14 cellular contexts compared by ENCODE assay signal in the genomic region with DNA sequence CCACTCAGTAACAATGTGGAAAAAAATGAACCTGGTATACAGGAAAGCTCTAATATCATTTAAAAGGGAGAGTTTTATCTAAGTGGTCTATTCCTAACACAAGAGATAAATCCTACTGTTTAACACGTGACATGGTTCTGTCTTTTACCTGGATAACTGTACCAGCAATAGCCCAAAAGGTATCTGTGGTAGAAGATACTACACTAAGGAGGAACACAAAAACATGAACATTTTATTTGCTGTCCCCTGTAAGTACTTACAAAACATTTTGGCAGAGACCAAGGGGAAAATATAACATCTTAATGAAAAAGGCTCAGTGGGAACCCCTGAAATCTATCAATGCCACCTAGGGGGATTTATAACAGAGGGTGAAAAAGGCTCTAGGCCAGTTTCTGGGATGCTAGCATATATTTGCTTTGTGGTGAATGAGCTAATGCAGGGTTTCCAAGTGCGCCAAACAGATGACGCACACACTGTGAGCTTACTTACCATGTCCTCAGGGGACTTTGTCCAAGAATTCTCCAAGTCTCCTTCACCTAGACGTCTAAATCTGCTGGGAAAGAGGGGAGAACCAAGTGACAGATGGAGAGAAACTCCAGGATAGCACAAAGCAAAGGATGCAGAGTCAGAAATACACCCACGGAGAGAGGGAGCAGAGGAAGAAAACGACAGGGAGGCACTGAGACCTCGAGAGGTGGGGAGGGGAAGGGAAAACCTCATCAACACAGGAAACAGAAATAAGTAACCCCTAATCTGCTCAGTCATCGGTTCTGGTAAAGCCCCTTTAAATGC.
DNase-seq lines count a peak whose midpoint lies in the region; ATAC-seq and TF ChIP-seq lines count a peak whose summit lies in the region.
"Had no signal": no experiment of that assay in that cellular context is flagged by ENCODE, and none has a peak within 500 bp of the region (broad histone marks: within the 10 kb centered on the region; RNA-seq: fewer than 3 reads in every experiment).

No MANE protein-coding gene starts in this region.

- H3K4me1 Mint-ChIP-seq in GM23338, result peaks cover 15% of the 10 kb centered on the region

- H3K36me3 ChIP-seq in GM23338 (ENCODE audit: insufficient read depth) (no peaks in the 10 kb centered on the region), esophagus muscularis mucosa (no peaks in the 10 kb centered on the region)

- peak overlapping the region; percentile 90 for H2AFZ ChIP-seq in GM23338

- H3K27ac ChIP-seq in GM23338 (ENCODE audit: low read depth) (no peak overlapping the region), RWPE1 (no peak overlapping the region), esophagus muscularis mucosa (replicated peaks in 1 of 4) (no peak overlapping the region), coronary artery (no peak overlapping the region)

- no peaks in the 10 kb centered on the region for H3K9me3 ChIP-seq in esophagus muscularis mucosa

- H3K27me3 ChIP-seq in GM23338 (ENCODE audit: insufficient read depth) (no peaks in the 10 kb centered on the region), esophagus muscularis mucosa (peaks cover 0 to 21% (median 0%) of the 10 kb centered on the region in 4 donors)

- DNase-seq in GM23338 (ENCODE audit: low spot score) (no peak), RWPE1 (ENCODE audit: low spot score) (peak; percentile 60), esophagus muscularis mucosa (ENCODE audit: extremely low spot score) (peak; percentile 39), smooth muscle cell of the brain vasculature (ENCODE audit: low read depth, low spot score) (peak; percentile 53), coronary artery (ENCODE audit: low spot score) (no peak), MV-4-11 (lab: John Stamatoyannopoulos, UW) (no peak)
- no peak for DNase-seq in activated CD8-positive, alpha-beta memory T cell treated with anti-CD3 and anti-CD28 coated beads, Interleukin-2, amount 50 U/mL, for 4 hours
- DNase-seq: activated effector memory CD4-positive, alpha-beta T cell treated with anti-CD3 and anti-CD28 coated beads, Interleukin-2, amount 50 U/mL, for 16 hours; effector CD4-positive, alpha-beta T cell; KBM-7; left ventricle myocardium superior; NCI-H446 treated with DMSO at 0.1 percent for 48 hours; retina had no signal

- H3K9me3 Mint-ChIP-seq in GM23338, result no peaks in the 10 kb centered on the region

- CTCF ChIA-PET in RWPE1 (lab: Yijun Ruan, JAX), result no interaction called here

- H3K79me2 ChIP-seq in GM23338 (replicated peaks; ENCODE audit: insufficient read depth), result no peaks in the 10 kb centered on the region

- no peak overlapping the region for H3K27ac Mint-ChIP-seq in GM23338

- no peaks in the 10 kb centered on the region for H3F3A ChIP-seq in GM23338 (replicated peaks; ENCODE audit: low read depth)

- no peaks in the 10 kb centered on the region for H4K20me1 ChIP-seq in GM23338 (replicated peaks; ENCODE audit: insufficient read depth)

- 36% methylated on average over 8 of the region's 8 CpGs for WGBS in esophagus muscularis mucosa

- no peaks in the 10 kb centered on the region for H3K36me3 Mint-ChIP-seq in GM23338 (ENCODE audit: low read depth)

- no peak overlapping the region for H3K4me2 ChIP-seq in GM23338

- no peak overlapping the region for H3K4me3 ChIP-seq in GM23338
- H3K4me3 ChIP-seq in esophagus muscularis mucosa, result no peak overlapping the region
- H3K4me3 ChIP-seq in coronary artery, result no peak overlapping the region

- no peak for TF ChIP-seq CTCF in GM23338 (conservative IDR thresholded peaks at IDR 0.05; ENCODE audit: low read depth in 2 of 2)
- TF ChIP-seq CTCF in RWPE1 (conservative IDR thresholded peaks at IDR 0.05; ENCODE audit: low read depth), result no peak
- TF ChIP-seq CTCF in esophagus muscularis mucosa (IDR thresholded peaks at IDR 0.05), result no peak
- no peak for TF ChIP-seq CTCF in coronary artery (IDR thresholded peaks at IDR 0.05)

- no peak overlapping the region for H3K4me3 Mint-ChIP-seq in GM23338

- no peak for TF ChIP-seq POLR2A in esophagus muscularis mucosa (IDR thresholded peaks at IDR 0.05; ENCODE audit: low read depth)

- H3K4me1 ChIP-seq in GM23338 (ENCODE audit: insufficient read depth) (no peaks in the 10 kb centered on the region), esophagus muscularis mucosa (no peaks in the 10 kb centered on the region)

- H3K9me2 ChIP-seq in GM23338 (ENCODE audit: insufficient read depth), result peaks cover 8% of the 10 kb centered on the region; the same call in 1 of the 2 replicates

- intact Hi-C loops in esophagus muscularis mucosa (cut with DNase I), result no loop called here

- no peak for TF ChIP-seq EP300 in esophagus muscularis mucosa (IDR thresholded peaks at IDR 0.05)

- peaks cover 5% of the 10 kb centered on the region for H3K27me3 Mint-ChIP-seq in GM23338 (ENCODE audit: insufficient read depth, low read depth, poor library complexity)

- POLR2A ChIA-PET in RWPE1 (lab: Yijun Ruan, JAX; ENCODE audit: low non-redundant PET), result no interaction called here

- no peak for ATAC-seq in GM23338
- ATAC-seq in GM18511 (IDR thresholded peaks at IDR 0.05; ENCODE audit: unreplicated experiment), result no peak
- ATAC-seq: left ventricle myocardium superior had no signal

TF ChIP-seq in GM23338, 12 proteins besides CTCF, POLR2A, EP300 and RAD21:
- TF ChIP-seq, protein P1, sequence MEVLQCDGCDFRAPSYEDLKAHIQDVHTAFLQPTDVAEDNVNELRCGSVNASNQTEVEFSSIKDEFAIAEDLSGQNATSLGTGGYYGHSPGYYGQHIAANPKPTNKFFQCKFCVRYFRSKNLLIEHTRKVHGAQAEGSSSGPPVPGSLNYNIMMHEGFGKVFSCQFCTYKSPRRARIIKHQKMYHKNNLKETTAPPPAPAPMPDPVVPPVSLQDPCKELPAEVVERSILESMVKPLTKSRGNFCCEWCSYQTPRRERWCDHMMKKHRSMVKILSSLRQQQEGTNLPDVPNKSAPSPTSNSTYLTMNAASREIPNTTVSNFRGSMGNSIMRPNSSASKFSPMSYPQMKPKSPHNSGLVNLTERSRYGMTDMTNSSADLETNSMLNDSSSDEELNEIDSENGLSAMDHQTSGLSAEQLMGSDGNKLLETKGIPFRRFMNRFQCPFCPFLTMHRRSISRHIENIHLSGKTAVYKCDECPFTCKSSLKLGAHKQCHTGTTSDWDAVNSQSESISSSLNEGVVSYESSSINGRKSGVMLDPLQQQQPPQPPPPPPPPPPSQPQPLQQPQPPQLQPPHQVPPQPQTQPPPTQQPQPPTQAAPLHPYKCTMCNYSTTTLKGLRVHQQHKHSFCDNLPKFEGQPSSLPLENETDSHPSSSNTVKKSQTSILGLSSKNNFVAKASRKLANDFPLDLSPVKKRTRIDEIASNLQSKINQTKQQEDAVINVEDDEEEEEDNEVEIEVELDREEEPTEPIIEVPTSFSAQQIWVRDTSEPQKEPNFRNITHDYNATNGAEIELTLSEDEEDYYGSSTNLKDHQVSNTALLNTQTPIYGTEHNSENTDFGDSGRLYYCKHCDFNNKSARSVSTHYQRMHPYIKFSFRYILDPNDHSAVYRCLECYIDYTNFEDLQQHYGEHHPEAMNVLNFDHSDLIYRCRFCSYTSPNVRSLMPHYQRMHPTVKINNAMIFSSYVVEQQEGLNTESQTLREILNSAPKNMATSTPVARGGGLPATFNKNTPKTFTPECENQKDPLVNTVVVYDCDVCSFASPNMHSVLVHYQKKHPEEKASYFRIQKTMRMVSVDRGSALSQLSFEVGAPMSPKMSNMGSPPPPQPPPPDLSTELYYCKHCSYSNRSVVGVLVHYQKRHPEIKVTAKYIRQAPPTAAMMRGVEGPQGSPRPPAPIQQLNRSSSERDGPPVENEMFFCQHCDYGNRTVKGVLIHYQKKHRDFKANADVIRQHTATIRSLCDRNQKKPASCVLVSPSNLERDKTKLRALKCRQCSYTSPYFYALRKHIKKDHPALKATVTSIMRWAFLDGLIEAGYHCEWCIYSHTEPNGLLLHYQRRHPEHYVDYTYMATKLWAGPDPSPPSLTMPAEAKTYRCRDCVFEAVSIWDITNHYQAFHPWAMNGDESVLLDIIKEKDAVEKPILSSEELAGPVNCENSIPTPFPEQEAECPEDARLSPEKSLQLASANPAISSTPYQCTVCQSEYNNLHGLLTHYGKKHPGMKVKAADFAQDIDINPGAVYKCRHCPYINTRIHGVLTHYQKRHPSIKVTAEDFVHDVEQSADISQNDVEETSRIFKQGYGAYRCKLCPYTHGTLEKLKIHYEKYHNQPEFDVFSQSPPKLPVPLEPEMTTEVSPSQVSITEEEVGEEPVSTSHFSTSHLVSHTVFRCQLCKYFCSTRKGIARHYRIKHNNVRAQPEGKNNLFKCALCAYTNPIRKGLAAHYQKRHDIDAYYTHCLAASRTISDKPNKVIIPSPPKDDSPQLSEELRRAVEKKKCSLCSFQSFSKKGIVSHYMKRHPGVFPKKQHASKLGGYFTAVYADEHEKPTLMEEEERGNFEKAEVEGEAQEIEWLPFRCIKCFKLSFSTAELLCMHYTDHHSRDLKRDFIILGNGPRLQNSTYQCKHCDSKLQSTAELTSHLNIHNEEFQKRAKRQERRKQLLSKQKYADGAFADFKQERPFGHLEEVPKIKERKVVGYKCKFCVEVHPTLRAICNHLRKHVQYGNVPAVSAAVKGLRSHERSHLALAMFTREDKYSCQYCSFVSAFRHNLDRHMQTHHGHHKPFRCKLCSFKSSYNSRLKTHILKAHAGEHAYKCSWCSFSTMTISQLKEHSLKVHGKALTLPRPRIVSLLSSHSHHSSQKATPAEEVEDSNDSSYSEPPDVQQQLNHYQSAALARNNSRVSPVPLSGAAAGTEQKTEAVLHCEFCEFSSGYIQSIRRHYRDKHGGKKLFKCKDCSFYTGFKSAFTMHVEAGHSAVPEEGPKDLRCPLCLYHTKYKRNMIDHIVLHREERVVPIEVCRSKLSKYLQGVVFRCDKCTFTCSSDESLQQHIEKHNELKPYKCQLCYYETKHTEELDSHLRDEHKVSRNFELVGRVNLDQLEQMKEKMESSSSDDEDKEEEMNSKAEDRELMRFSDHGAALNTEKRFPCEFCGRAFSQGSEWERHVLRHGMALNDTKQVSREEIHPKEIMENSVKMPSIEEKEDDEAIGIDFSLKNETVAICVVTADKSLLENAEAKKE (CRISPR knock-in tag; IDR thresholded peaks at IDR 0.05), result no peak
- TF ChIP-seq JUNB (IDR thresholded peaks at IDR 0.05; ENCODE audit: unreplicated experiment) (no peak), STAT1 (IDR thresholded peaks at IDR 0.05; ENCODE audit: unreplicated experiment) (no peak), NANOG (IDR thresholded peaks at IDR 0.05; ENCODE audit: borderline replicate concordance) (no peak), ZNF114 (CRISPR knock-in tag; IDR thresholded peaks at IDR 0.05) (no peak), EZH2 (IDR thresholded peaks at IDR 0.05; ENCODE audit: low read depth, unreplicated experiment) (no peak)
- TF ChIP-seq, protein P2, sequence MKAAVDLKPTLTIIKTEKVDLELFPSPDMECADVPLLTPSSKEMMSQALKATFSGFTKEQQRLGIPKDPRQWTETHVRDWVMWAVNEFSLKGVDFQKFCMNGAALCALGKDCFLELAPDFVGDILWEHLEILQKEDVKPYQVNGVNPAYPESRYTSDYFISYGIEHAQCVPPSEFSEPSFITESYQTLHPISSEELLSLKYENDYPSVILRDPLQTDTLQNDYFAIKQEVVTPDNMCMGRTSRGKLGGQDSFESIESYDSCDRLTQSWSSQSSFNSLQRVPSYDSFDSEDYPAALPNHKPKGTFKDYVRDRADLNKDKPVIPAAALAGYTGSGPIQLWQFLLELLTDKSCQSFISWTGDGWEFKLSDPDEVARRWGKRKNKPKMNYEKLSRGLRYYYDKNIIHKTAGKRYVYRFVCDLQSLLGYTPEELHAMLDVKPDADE (IDR thresholded peaks at IDR 0.05), result no peak

Comparison
In these comparisons a context has a peak if more than half of its experiments do, and no peak if none do; other contexts are left out.
1. DNase-seq: peak in RWPE1 (single experiment), esophagus muscularis mucosa (single experiment) and smooth muscle cell of the brain vasculature (single experiment); none in GM23338 (single experiment), activated CD8-positive, alpha-beta memory T cell treated with anti-CD3 and anti-CD28 coated beads, Interleukin-2, amount 50 U/mL, for 4 hours (single experiment), coronary artery (single experiment) and MV-4-11 (single experiment).